Comparison of ENCODE assay signal across 9 cellular contexts in genomic region chrX:140503714-140504351, GRCh38. TPM values are rescaled to one million over a fixed set of nuclear protein-coding genes. Genes with fewer than 3 reads are reported as not detected.
DNase-seq lines count a peak whose midpoint lies in the region; ATAC-seq and TF ChIP-seq lines count a peak whose summit lies in the region.
"Had no signal": no experiment of that assay in that cellular context is flagged by ENCODE, and none has a peak within 500 bp of the region (broad histone marks: within the 10 kb centered on the region; RNA-seq: fewer than 3 reads in every experiment).

No MANE protein-coding gene starts in this region.

- H3K4me1 Mint-ChIP-seq in chondrocyte (ENCODE audit: low read depth), result peaks cover 14% of the 10 kb centered on the region

- peak; percentile 60 for ATAC-seq in left colon

- intact Hi-C loops in left colon (cut with DNase I, micrococcal nuclease), result no loop called here

- TF ChIP-seq EP300 in tibial nerve (IDR thresholded peaks at IDR 0.05), result no peak

- H3K4me3 Mint-ChIP-seq in chondrocyte (ENCODE audit: unreplicated experiment), result no peak overlapping the region

- H3K36me3 ChIP-seq in tibial nerve, result no peaks in the 10 kb centered on the region

- peaks cover 0 to 36% (median 0%) of the 10 kb centered on the region in 4 donors for H3K4me1 ChIP-seq in tibial nerve

- DNase-seq in NCI-H146 (lab: John Stamatoyannopoulos, UW) (peak; percentile 8), NCI-H146 treated with DMSO at 0.1 percent for 48 hours (lab: John Stamatoyannopoulos, UW; ENCODE audit: unreplicated experiment) (no peak), chondrocyte (ENCODE audit: low spot score) (peak; percentile 91), left colon (peak in 1 of 2 donors; percentile 15), tibial nerve (ENCODE audit: low spot score in 2 of 2) (no peak), DMS114 treated with DMSO at 0.1 percent for 48 hours (lab: John Stamatoyannopoulos, UW; ENCODE audit: unreplicated experiment) (no peak), DMS79 treated with DMSO at 0.1 percent for 48 hours (lab: John Stamatoyannopoulos, UW) (no peak)
- no peak for DNase-seq in activated CD4-positive, alpha-beta T cell treated with anti-CD3 and anti-CD28 coated beads, Interleukin-2, amount 50 U/mL, for 1 hour

- no peak overlapping the region for H3K27ac Mint-ChIP-seq in chondrocyte (ENCODE audit: unreplicated experiment)
- H3K27ac Mint-ChIP-seq: nephron had no signal

- WGBS in tibial nerve, 2 donors, result 10 to 50% methylated on average over 7 to 64 of the region's 92 CpGs

- H3K27ac ChIP-seq in tibial nerve, result no peak overlapping the region

- TF ChIP-seq POLR2A in tibial nerve (IDR thresholded peaks at IDR 0.05), result no peak

- peaks cover 74% of the 10 kb centered on the region for H3K27me3 Mint-ChIP-seq in chondrocyte (ENCODE audit: low read depth)

- H3K9me3 Mint-ChIP-seq in chondrocyte (ENCODE audit: low read depth), result no peaks in the 10 kb centered on the region

- peak overlapping the region in 3 of 4 donors; percentile 25 to 50 (median 27) for H3K4me3 ChIP-seq in tibial nerve

- H3K27me3 ChIP-seq in tibial nerve, result peaks cover 0 to 90% of the 10 kb centered on the region in 2 donors

- H3K36me3 Mint-ChIP-seq in chondrocyte (ENCODE audit: low read depth), result peaks cover 2% of the 10 kb centered on the region

- no peaks in the 10 kb centered on the region for H3K9me3 ChIP-seq in tibial nerve

- TF ChIP-seq CTCF in chondrocyte (IDR thresholded peaks at IDR 0.05) (peak; percentile 27), tibial nerve (IDR thresholded peaks at IDR 0.05) (peak in 1 of 5 experiments; percentile 18)

RNA-seq across cellular contexts. Expression of gene SOX3, which starts 1.0 kb away (rescaled TPM):
- total RNA-seq in chondrocyte (not detected in 3 replicates), left colon (not detected), tibial nerve (not detected)

Comparison
In these comparisons a context has a peak if more than half of its experiments do, and no peak if none do; other contexts are left out.
1. DNase-seq: peak in NCI-H146 (single experiment) and chondrocyte (single experiment); none in NCI-H146 treated with DMSO at 0.1 percent for 48 hours (single experiment), tibial nerve (0 of 2), DMS114 treated with DMSO at 0.1 percent for 48 hours (single experiment), activated CD4-positive, alpha-beta T cell treated with anti-CD3 and anti-CD28 coated beads, Interleukin-2, amount 50 U/mL, for 1 hour (single experiment) and DMS79 treated with DMSO at 0.1 percent for 48 hours (single experiment).